ENCODE assay signal across 8 cellular contexts in genomic region chr5:926416-927171, GRCh38. TPM values are rescaled to one million over a fixed set of nuclear protein-coding genes. Genes with fewer than 3 reads are reported as not detected.
DNase-seq lines count a peak whose midpoint lies in the region; ATAC-seq, FAIRE-seq and TF ChIP-seq lines count a peak whose summit lies in the region.

No MANE protein-coding gene starts in this region.

- ATAC-seq in natural killer cell (peak in 2 of 3 donors; percentile 58 to 66), HG02759 (IDR thresholded peaks at IDR 0.05; ENCODE audit: unreplicated experiment) (no peak)

- H3K27me3 ChIP-seq in WERI-Rb-1 (ENCODE audit: insufficient read depth, low read depth, severe bottlenecking), result no peaks in the 10 kb centered on the region

- H3K27me3 Mint-ChIP-seq in natural killer cell (ENCODE audit: low read depth in 2 of 2), result peaks cover 31 to 34% of the 10 kb centered on the region in 2 donors

- FAIRE-seq in RCC 7860 (lab: Jason Lieb, UNC), result no peak

- H3K27ac Mint-ChIP-seq in natural killer cell, result no peak overlapping the region

- H3K9me3 ChIP-seq in WERI-Rb-1 (ENCODE audit: severe bottlenecking), result no peaks in the 10 kb centered on the region

- H3K36me3 ChIP-seq in WERI-Rb-1, result no peaks in the 10 kb centered on the region

- H3K4me3 Mint-ChIP-seq in natural killer cell, result no peak overlapping the region

- intact Hi-C loops in natural killer cell (cut with micrococcal nuclease), result loop anchor here (10.0 kb wide), 1 partner anchor 728 kb away; no protein-coding TSS in a partner anchor

- no peak overlapping the region for H3K27ac ChIP-seq in WERI-Rb-1

- peaks cover 0 to 14% of the 10 kb centered on the region in 2 donors for H3K4me1 Mint-ChIP-seq in natural killer cell

- H3K4me3 ChIP-seq in WERI-Rb-1 (ENCODE audit: low read depth, low read length), result no peak overlapping the region
- H3K4me3 ChIP-seq in fibroblast of mammary gland (ENCODE audit: control insufficient read depth, low read depth, low read length), result peak overlapping the region; percentile 30

- no peaks in the 10 kb centered on the region for H3K36me3 Mint-ChIP-seq in natural killer cell

- TF ChIP-seq CTCF in WERI-Rb-1 (IDR thresholded peaks at IDR 0.05; ENCODE audit: low read depth, low read length) (peak; percentile 33), fibroblast of mammary gland (conservative IDR thresholded peaks at IDR 0.05; ENCODE audit: control insufficient read depth, insufficient read depth, low read depth, low read length) (no peak), natural killer cell (IDR thresholded peaks at IDR 0.05) (no peak)

- no peaks in the 10 kb centered on the region for H3K9me3 Mint-ChIP-seq in natural killer cell

- DNase-seq in DMS153 treated with DMSO at 0.1 percent for 48 hours (lab: John Stamatoyannopoulos, UW; ENCODE audit: unreplicated experiment) (peak; percentile 36), WERI-Rb-1 (no peak), fibroblast of mammary gland (ENCODE audit: low read depth) (no peak), natural killer cell (no peak), SW 1271 (lab: John Stamatoyannopoulos, UW) (no peak), RCC 7860 (ENCODE audit: low spot score) (no peak), CD1c-positive myeloid dendritic cell (ENCODE audit: extremely low spot score) (no peak)

RNA-seq across cellular contexts. Expression of gene TRIP13, which starts 33.9 kb away (rescaled TPM):
- total RNA-seq in natural killer cell, result under 1 TPM; 0.45 to 0.57 (median 0.56) TPM

RNA-seq across cellular contexts. Expression of gene BRD9, which starts 34.0 kb away (rescaled TPM):
- total RNA-seq in natural killer cell, result 10 to 100 TPM; 59.7 to 80.0 (median 76.0) TPM
